Comparison of ENCODE assay signal across 2 cellular contexts in the genomic region with DNA sequence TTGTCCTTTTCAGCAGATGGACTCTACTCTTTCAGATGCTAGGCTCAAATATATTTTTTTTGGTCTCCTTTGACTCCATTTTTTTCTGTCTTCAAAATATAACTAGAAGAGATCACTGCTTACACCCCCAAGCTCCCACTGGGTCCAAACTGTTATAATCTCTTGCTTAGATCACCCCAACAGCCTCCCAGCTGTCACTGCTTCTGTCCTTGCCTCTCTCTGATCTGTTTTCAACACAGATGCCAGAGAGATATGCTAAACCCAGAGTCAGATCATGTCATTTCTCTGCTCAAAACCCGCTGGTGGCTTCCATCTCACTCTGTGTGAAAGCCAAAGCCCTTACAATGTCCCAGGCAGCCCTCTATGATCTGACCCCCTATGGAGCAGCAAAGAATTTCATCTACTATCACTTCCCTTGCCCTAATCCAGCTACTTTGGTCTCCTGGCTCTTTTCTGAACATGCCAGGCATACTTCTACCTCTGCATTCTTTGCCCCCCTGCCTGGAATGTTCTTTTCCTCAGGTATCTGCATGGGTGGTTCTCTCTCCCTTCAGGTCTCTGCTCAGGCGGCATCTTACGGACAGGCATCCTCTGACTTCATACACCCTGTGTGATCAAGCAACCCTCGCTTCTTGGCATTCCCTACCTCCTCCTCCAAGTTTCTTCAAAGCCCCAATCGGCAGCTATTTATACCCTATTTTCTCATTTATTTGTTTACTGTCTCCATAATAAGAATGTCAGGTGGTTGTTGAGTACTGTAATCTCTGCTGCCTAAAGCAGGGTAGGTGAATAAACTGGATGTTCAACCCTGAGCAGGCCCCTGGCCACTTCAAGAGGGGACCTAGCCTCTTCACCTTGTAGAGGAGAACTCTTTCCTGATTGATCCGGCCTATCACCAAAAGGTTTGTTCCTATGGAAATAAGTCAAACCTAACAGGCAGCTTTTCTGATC.
TF ChIP-seq lines count a peak whose summit lies in the region.

No MANE protein-coding gene starts in this region.

TF ChIP-seq in GM23338, 12 proteins besides CTCF, POLR2A, EP300 and RAD21 (continues in another document):
- TF ChIP-seq POLR2AphosphoS5 (IDR thresholded peaks at IDR 0.05; ENCODE audit: low read depth): no peak
- no peak for TF ChIP-seq EZH2 (IDR thresholded peaks at IDR 0.05; ENCODE audit: low read depth, unreplicated experiment)
- no peak for TF ChIP-seq NANOG (IDR thresholded peaks at IDR 0.05; ENCODE audit: borderline replicate concordance)
- TF ChIP-seq, protein P1, sequence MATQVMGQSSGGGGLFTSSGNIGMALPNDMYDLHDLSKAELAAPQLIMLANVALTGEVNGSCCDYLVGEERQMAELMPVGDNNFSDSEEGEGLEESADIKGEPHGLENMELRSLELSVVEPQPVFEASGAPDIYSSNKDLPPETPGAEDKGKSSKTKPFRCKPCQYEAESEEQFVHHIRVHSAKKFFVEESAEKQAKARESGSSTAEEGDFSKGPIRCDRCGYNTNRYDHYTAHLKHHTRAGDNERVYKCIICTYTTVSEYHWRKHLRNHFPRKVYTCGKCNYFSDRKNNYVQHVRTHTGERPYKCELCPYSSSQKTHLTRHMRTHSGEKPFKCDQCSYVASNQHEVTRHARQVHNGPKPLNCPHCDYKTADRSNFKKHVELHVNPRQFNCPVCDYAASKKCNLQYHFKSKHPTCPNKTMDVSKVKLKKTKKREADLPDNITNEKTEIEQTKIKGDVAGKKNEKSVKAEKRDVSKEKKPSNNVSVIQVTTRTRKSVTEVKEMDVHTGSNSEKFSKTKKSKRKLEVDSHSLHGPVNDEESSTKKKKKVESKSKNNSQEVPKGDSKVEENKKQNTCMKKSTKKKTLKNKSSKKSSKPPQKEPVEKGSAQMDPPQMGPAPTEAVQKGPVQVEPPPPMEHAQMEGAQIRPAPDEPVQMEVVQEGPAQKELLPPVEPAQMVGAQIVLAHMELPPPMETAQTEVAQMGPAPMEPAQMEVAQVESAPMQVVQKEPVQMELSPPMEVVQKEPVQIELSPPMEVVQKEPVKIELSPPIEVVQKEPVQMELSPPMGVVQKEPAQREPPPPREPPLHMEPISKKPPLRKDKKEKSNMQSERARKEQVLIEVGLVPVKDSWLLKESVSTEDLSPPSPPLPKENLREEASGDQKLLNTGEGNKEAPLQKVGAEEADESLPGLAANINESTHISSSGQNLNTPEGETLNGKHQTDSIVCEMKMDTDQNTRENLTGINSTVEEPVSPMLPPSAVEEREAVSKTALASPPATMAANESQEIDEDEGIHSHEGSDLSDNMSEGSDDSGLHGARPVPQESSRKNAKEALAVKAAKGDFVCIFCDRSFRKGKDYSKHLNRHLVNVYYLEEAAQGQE (IDR thresholded peaks at IDR 0.05; ENCODE audit: unreplicated experiment): no peak
- no peak for TF ChIP-seq CREB1 (CRISPR knock-in tag; IDR thresholded peaks at IDR 0.05; ENCODE audit: low read depth)
- no peak for TF ChIP-seq ZNF331 (CRISPR knock-in tag; IDR thresholded peaks at IDR 0.05; ENCODE audit: low read depth)
- TF ChIP-seq JUNB (IDR thresholded peaks at IDR 0.05; ENCODE audit: unreplicated experiment): no peak
- TF ChIP-seq STAT1 (IDR thresholded peaks at IDR 0.05; ENCODE audit: unreplicated experiment): no peak
- TF ChIP-seq, protein P2, sequence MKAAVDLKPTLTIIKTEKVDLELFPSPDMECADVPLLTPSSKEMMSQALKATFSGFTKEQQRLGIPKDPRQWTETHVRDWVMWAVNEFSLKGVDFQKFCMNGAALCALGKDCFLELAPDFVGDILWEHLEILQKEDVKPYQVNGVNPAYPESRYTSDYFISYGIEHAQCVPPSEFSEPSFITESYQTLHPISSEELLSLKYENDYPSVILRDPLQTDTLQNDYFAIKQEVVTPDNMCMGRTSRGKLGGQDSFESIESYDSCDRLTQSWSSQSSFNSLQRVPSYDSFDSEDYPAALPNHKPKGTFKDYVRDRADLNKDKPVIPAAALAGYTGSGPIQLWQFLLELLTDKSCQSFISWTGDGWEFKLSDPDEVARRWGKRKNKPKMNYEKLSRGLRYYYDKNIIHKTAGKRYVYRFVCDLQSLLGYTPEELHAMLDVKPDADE (IDR thresholded peaks at IDR 0.05): no peak
- TF ChIP-seq EZH2phosphoT487 (IDR thresholded peaks at IDR 0.05; ENCODE audit: unreplicated experiment): no peak
- no peak for TF ChIP-seq ZNF114 (CRISPR knock-in tag; IDR thresholded peaks at IDR 0.05)

TF ChIP-seq in SK-N-SH, 30 proteins besides CTCF, POLR2A, EP300 and RAD21:
- TF ChIP-seq RCOR1 (IDR thresholded peaks at IDR 0.05; ENCODE audit: low read length) (peak; percentile 22; the same call in 1 of the 2 replicates), GABPA (IDR thresholded peaks at IDR 0.05; ENCODE audit: low read depth) (no peak), GATA2 (CRISPR knock-in tag; IDR thresholded peaks at IDR 0.05) (peak; percentile 92), MXI1 (IDR thresholded peaks at IDR 0.05; ENCODE audit: low read depth, low read length) (peak; percentile 50; the same call in 1 of the 2 replicates)
